Comparison of ENCODE assay signal across 19 cellular contexts in genomic region chr5:180116077-180116375, GRCh38. TPM values are rescaled to one million over a fixed set of nuclear protein-coding genes. Genes with fewer than 3 reads are reported as not detected.
A peak's percentile ranks its signal among the peaks of the same experiment; 100 is the strongest.
DNase-seq lines count a peak whose midpoint lies in the region; ATAC-seq and TF ChIP-seq lines count a peak whose summit lies in the region.
"Had no signal": no experiment of that assay in that cellular context is flagged by ENCODE, and none has a peak within 500 bp of the region (broad histone marks: within the 10 kb centered on the region; RNA-seq: fewer than 3 reads in every experiment).

No MANE protein-coding gene starts in this region.

- H3K4me3 ChIP-seq in Loucy (ENCODE audit: low read length, poor library complexity, severe bottlenecking), result no peak overlapping the region
- H3K4me3 ChIP-seq in mucosa of descending colon, result no peak overlapping the region
- H3K4me3 ChIP-seq in spleen, result no peak overlapping the region
- H3K4me3 ChIP-seq in SJCRH30, result no peak overlapping the region
- H3K4me3 ChIP-seq: HAP-1, K562 had no signal

- no peaks in the 10 kb centered on the region for H3K79me2 ChIP-seq in Loucy (ENCODE audit: insufficient read depth, low read length)

- 42 to 65% (median 48%) methylated on average over 8 to 12 of the region's 12 CpGs for WGBS in spleen, 5 donors

- H3K9me3 ChIP-seq in Loucy (ENCODE audit: insufficient read depth, low read depth, low read length) (no peaks in the 10 kb centered on the region), mucosa of descending colon (no peaks in the 10 kb centered on the region), spleen (no peaks in the 10 kb centered on the region), SJCRH30 (replicated peaks) (no peaks in the 10 kb centered on the region)
- H3K9me3 ChIP-seq: BE2C, HAP-1 had no signal

- H3K9me2 ChIP-seq in Loucy (replicated peaks; ENCODE audit: low read depth, low read length), result no peaks in the 10 kb centered on the region

- no peak overlapping the region for H3K9ac ChIP-seq in Loucy (ENCODE audit: low read depth, low read length, poor library complexity, severe bottlenecking)

- intact Hi-C loops in Right ventricle myocardium superior (cut with DNase I) (no loop called here), left ventricle myocardium superior (cut with micrococcal nuclease) (no loop called here), mucosa of descending colon (cut with DNase I, micrococcal nuclease) (no loop called here), spleen (cut with DNase I; ENCODE audit: low total_unique reads) (no loop called here)

- no peak overlapping the region for H2AFZ ChIP-seq in Loucy (ENCODE audit: low read length)

- no peak for ATAC-seq in Right ventricle myocardium superior (ENCODE audit: poor library complexity)
- ATAC-seq in left ventricle myocardium superior, result no peak
- no peak for ATAC-seq in mucosa of descending colon
- no peak for ATAC-seq in GM21723 (IDR thresholded peaks at IDR 0.05; ENCODE audit: unreplicated experiment)

- H3K27me3 ChIP-seq in Loucy (ENCODE audit: insufficient read depth, low read length, poor library complexity, severe bottlenecking), result no peaks in the 10 kb centered on the region
- peaks cover 0 to 51% (median 0%) of the 10 kb centered on the region in 7 donors for H3K27me3 ChIP-seq in spleen (replicated peaks in 1 of 7)
- no peaks in the 10 kb centered on the region; the same call in 1 of the 2 replicates for H3K27me3 ChIP-seq in SJCRH30
- H3K27me3 ChIP-seq: BE2C had no signal

- H3K36me3 ChIP-seq in Loucy (ENCODE audit: insufficient read depth, low read length) (no peaks in the 10 kb centered on the region), mucosa of descending colon (ENCODE audit: low read depth) (no peaks in the 10 kb centered on the region), spleen (no peaks in the 10 kb centered on the region), SJCRH30 (no peaks in the 10 kb centered on the region)
- H3K36me3 ChIP-seq: BE2C, HAP-1 had no signal

- no peak for TF ChIP-seq POLR2A in spleen (IDR thresholded peaks at IDR 0.05)

- no peaks in the 10 kb centered on the region for H3F3A ChIP-seq in Loucy (ENCODE audit: low read depth)

- DNase-seq in Right ventricle myocardium superior (peak; percentile 33), left ventricle myocardium superior (no peak), mucosa of descending colon (peak in 2 of 3 donors; percentile 6 to 12), spleen (peak; percentile 51), SJCRH30 (no peak), T1000 (lab: John Stamatoyannopoulos, UW) (no peak)
- DNase-seq: BE2C; Calu3; CD4-positive, alpha-beta memory T cell; NCI-H1105; NCI-H1694; NCI-H2081 treated with DMSO at 0.1 percent for 48 hours; NCI-H748 treated with DMSO at 0.1 percent for 48 hours; NK-92 treated with Interleukin-12 subunit alpha and Interleukin-12 subunit beta, amount 100 ng/mL, for 24 hours; SHP77 had no signal

- H3K27ac ChIP-seq in spleen (no peak overlapping the region), SJCRH30 (no peak overlapping the region)

- TF ChIP-seq CTCF in Loucy (conservative IDR thresholded peaks at IDR 0.05; ENCODE audit: low read length), result no peak
- TF ChIP-seq CTCF in mucosa of descending colon (IDR thresholded peaks at IDR 0.05), result no peak
- no peak for TF ChIP-seq CTCF in spleen (IDR thresholded peaks at IDR 0.05 in 8 of 11, conservative IDR thresholded peaks at IDR 0.05 in 3 of 11)

- H3K4me2 ChIP-seq in Loucy (ENCODE audit: low read depth, low read length, poor library complexity, severe bottlenecking), result peak overlapping the region; percentile 48

- H3K4me1 ChIP-seq in Loucy (ENCODE audit: insufficient read depth, low read length, poor library complexity, severe bottlenecking), result no peaks in the 10 kb centered on the region
- no peaks in the 10 kb centered on the region for H3K4me1 ChIP-seq in mucosa of descending colon (ENCODE audit: low read depth)
- peaks cover 0 to 4% (median 0%) of the 10 kb centered on the region in 6 donors for H3K4me1 ChIP-seq in spleen
- no peaks in the 10 kb centered on the region for H3K4me1 ChIP-seq in SJCRH30
- H3K4me1 ChIP-seq: BE2C, HAP-1 had no signal

- H4K20me1 ChIP-seq in Loucy (ENCODE audit: insufficient read depth, low read length, poor library complexity, severe bottlenecking), result no peaks in the 10 kb centered on the region

RNA-seq across cellular contexts. Expression of gene RNF130, which starts 44.5 kb away (rescaled TPM):
- total RNA-seq in Right ventricle myocardium superior, result 49.8 TPM
- 46.8 TPM for total RNA-seq in left ventricle myocardium superior
- 10 to 100 TPM; 36.1 to 75.7 (median 56.1) TPM for total RNA-seq in mucosa of descending colon
- total RNA-seq in spleen, result 100 to 1,000 TPM in 1 of 7 donors, 10 to 100 TPM in 6; 64.5 to 119 (median 84.1) TPM
- polyA plus RNA-seq in spleen, result 10 to 100 TPM; 44.1 to 57.0 (median 45.4) TPM
- total RNA-seq in SJCRH30 (2014; rRNA removed; shearing (Covaris generic)), result 34.5 and 34.9 TPM in 2 replicates

Comparison
In these comparisons a context has a peak if more than half of its experiments do, and no peak if none do; other contexts are left out.
1. DNase-seq: peak in Right ventricle myocardium superior (single experiment), mucosa of descending colon (2 of 3) and spleen (single experiment); none in left ventricle myocardium superior (single experiment), SJCRH30 (0 of 2) and T1000 (single experiment).